ENCODE assay signal across 20 cellular contexts in the genomic region with DNA sequence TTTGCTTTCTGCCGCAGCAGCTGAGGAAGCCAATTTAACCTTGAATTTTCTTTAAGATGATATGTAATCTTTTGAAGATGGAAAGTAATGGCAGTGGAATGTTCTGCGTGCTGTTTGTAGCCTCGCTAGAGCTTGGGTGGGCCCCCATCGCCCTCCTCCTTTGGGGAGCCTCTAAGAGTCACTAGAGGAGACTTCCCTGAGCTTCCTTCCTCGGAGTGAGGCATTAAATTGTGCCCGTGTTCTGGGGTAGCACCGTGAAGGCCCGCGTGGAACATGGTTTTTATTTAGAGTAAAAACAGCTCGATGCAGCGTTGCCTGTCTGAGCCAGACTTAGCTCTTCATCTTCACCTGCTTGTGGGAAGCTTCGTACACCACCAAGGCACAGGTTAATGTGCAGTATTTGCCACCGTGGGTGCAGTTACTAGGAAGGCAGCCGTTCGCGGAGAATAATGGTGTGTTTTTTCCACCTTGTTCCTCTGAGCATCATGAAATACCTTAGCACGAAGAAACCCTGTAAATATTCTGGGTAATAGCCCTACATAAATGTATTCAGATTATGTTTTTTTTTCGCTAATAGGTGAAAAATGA. TPM values are rescaled to one million over a fixed set of nuclear protein-coding genes. Genes with fewer than 3 reads are reported as not detected.
A peak's percentile ranks its signal among the peaks of the same experiment; 100 is the strongest.
DNase-seq lines count a peak whose midpoint lies in the region; ATAC-seq, FAIRE-seq and TF ChIP-seq lines count a peak whose summit lies in the region.
"Had no signal": no experiment of that assay in that cellular context is flagged by ENCODE, and none has a peak within 500 bp of the region (broad histone marks: within the 10 kb centered on the region; RNA-seq: fewer than 3 reads in every experiment).

No MANE protein-coding gene starts in this region.

- no peak overlapping the region for H2BK12ac ChIP-seq in H1 (ENCODE audit: low read depth, low read length)

- no peak overlapping the region for H3K9ac ChIP-seq in BLaER1
- no peak overlapping the region for H3K9ac ChIP-seq in H1 (replicated peaks in 1 of 4; ENCODE audit: extremely low read depth in 1 of 4, low read depth in 3 of 4, low read length in 3 of 4)

- H3K36me3 Mint-ChIP-seq in CD4-positive, CD25-positive, alpha-beta regulatory T cell = peaks cover 36% of the 10 kb centered on the region
- H3K36me3 Mint-ChIP-seq in activated CD8-positive, alpha-beta T cell treated with anti-CD3 and anti-CD28 coated beads, Interleukin-2, amount 10 ng/mL, durations not matched to agents 7 days and 5 days (ENCODE audit: low read depth) = peaks cover 47% of the 10 kb centered on the region

- no peaks in the 10 kb centered on the region for H3K27me3 Mint-ChIP-seq in CD4-positive, CD25-positive, alpha-beta regulatory T cell
- no peaks in the 10 kb centered on the region for H3K27me3 Mint-ChIP-seq in activated CD8-positive, alpha-beta T cell treated with anti-CD3 and anti-CD28 coated beads, Interleukin-2, amount 10 ng/mL, durations not matched to agents 7 days and 5 days (ENCODE audit: low read depth)

- H3K4me2 ChIP-seq in BLaER1 (peak overlapping the region; percentile 13), H1 (ENCODE audit: insufficient read depth in 1 of 2, low read depth in 2 of 2, low read length in 2 of 2) (no peak overlapping the region)

- H3K79me1 ChIP-seq in H1 (ENCODE audit: low read depth, low read length) = peaks cover 23% of the 10 kb centered on the region

- no peak for TF ChIP-seq CTCF in H1 (IDR thresholded peaks at IDR 0.05; ENCODE audit: control extremely low read depth in 1 of 3, insufficient read depth in 1 of 3, low read depth in 1 of 3, low read length in 3 of 3)

- no peak overlapping the region for H3K14ac ChIP-seq in H1 (ENCODE audit: insufficient read length)

- H2AK5ac ChIP-seq in H1 (ENCODE audit: low read depth, low read length) = no peak overlapping the region

- H4K5ac ChIP-seq in H1 (ENCODE audit: insufficient read length, low read depth, low read length) = no peak overlapping the region

- no peak overlapping the region for H2BK15ac ChIP-seq in H1 (ENCODE audit: low read length)

- H3K4me1 Mint-ChIP-seq in CD4-positive, CD25-positive, alpha-beta regulatory T cell = peaks cover 30 to 96% (median 79%) of the 10 kb centered on the region in 4 donors
- peaks cover 90% of the 10 kb centered on the region for H3K4me1 Mint-ChIP-seq in activated CD8-positive, alpha-beta T cell treated with anti-CD3 and anti-CD28 coated beads, Interleukin-2, amount 10 ng/mL, durations not matched to agents 7 days and 5 days (ENCODE audit: low read depth)

- H2BK20ac ChIP-seq in H1 (ENCODE audit: low read length) = no peak overlapping the region

- H3K79me2 ChIP-seq in H1 (ENCODE audit: control insufficient read depth in 1 of 2, insufficient read depth in 2 of 2, low read length in 2 of 2) = peaks cover 0 to 91% of the 10 kb centered on the region in 2 experiments

- H2AFZ ChIP-seq in H1 (ENCODE audit: low read length) = no peak overlapping the region

- H3K4me3 ChIP-seq in BLaER1 (no peak overlapping the region), H1 (ENCODE audit: extremely low read depth in 1 of 4, insufficient read depth in 2 of 4, low read depth in 3 of 4, low read length in 4 of 4) (no peak overlapping the region)
- H3K4me3 ChIP-seq in CD4-positive, CD25-positive, alpha-beta regulatory T cell (ENCODE audit: low read depth, low read length) = peak overlapping the region; percentile 67
- H3K4me3 ChIP-seq: coronary artery, suprapubic skin had no signal

- H3K36me3 ChIP-seq in BLaER1 (peaks cover 43% of the 10 kb centered on the region), H1 (ENCODE audit: control insufficient read depth in 2 of 4, insufficient read depth in 4 of 4, low read length in 3 of 4) (no peaks in the 10 kb centered on the region)
- H3K36me3 ChIP-seq in CD4-positive, CD25-positive, alpha-beta regulatory T cell (ENCODE audit: control insufficient read depth, insufficient read depth, low read length) = peaks cover 21% of the 10 kb centered on the region
- H3K36me3 ChIP-seq: suprapubic skin had no signal

- TF ChIP-seq RAD21 in H1 (IDR thresholded peaks at IDR 0.05 in 1 of 2, conservative IDR thresholded peaks at IDR 0.05 in 1 of 2; ENCODE audit: low read depth in 2 of 2, low read length in 2 of 2) = no peak

- POLR2A ChIA-PET in activated CD8-positive, alpha-beta T cell treated with anti-CD3 and anti-CD28 coated beads, Interleukin-2, amount 10 ng/mL, durations not matched to agents 7 days and 5 days (lab: Charles Lee) = interaction anchor here (0.8 to 2.3 kb wide), 7 partner anchors 10 to 302 kb away, joined by 3 to 8 read pairs (median 4); no protein-coding TSS in a partner anchor
- POLR2A ChIA-PET in H1 (lab: Charles Lee; ENCODE audit: partially characterized antibody) = interaction anchor here (2.1 kb wide), 1 partner anchor 12 kb away, joined by 5 read pairs; no protein-coding TSS in a partner anchor

- H2BK5ac ChIP-seq in H1 (ENCODE audit: low read depth, low read length) = 0 out of 2 replicates have a peak overlapping the region, but pooled peaks have one; percentile 21

- H3K4ac ChIP-seq in H1 (replicated peaks; ENCODE audit: insufficient read length, low read depth, low read length) = no peak overlapping the region

- H3K4me1 ChIP-seq in BLaER1 (peaks cover 100% of the 10 kb centered on the region), H1 (replicated peaks in 1 of 4; ENCODE audit: control insufficient read depth in 3 of 4, insufficient read depth in 4 of 4, low read length in 3 of 4) (peaks cover 1 to 13% (median 4%) of the 10 kb centered on the region in 4 experiments; a peak in 6 of 7 replicates)
- H3K4me1 ChIP-seq in CD4-positive, CD25-positive, alpha-beta regulatory T cell (ENCODE audit: control insufficient read depth, insufficient read depth, low read length, poor library complexity, severe bottlenecking) = peaks cover 93% of the 10 kb centered on the region

- H3K9me3 ChIP-seq in BLaER1 (no peaks in the 10 kb centered on the region), H1 (ENCODE audit: insufficient read depth in 2 of 2, low read depth in 1 of 2, low read length in 1 of 2) (no peaks in the 10 kb centered on the region)
- no peaks in the 10 kb centered on the region for H3K9me3 ChIP-seq in CD4-positive, CD25-positive, alpha-beta regulatory T cell (ENCODE audit: control insufficient read depth in 2 of 2, low read length in 2 of 2)
- H3K9me3 ChIP-seq: suprapubic skin had no signal

- no peaks in the 10 kb centered on the region; the same call in 1 of the 2 replicates for H3K23me2 ChIP-seq in H1 (ENCODE audit: low read depth, low read length)

- H3K27ac Mint-ChIP-seq in CD4-positive, CD25-positive, alpha-beta regulatory T cell = peak overlapping the region; percentile 90 to 95 (median 95)
- H3K27ac Mint-ChIP-seq in activated CD8-positive, alpha-beta T cell treated with anti-CD3 and anti-CD28 coated beads, Interleukin-2, amount 10 ng/mL, durations not matched to agents 7 days and 5 days = peak overlapping the region; percentile 72
- H3K27ac Mint-ChIP-seq: nephron had no signal

- H3K9me3 Mint-ChIP-seq in CD4-positive, CD25-positive, alpha-beta regulatory T cell = no peaks in the 10 kb centered on the region
- no peaks in the 10 kb centered on the region for H3K9me3 Mint-ChIP-seq in activated CD8-positive, alpha-beta T cell treated with anti-CD3 and anti-CD28 coated beads, Interleukin-2, amount 10 ng/mL, durations not matched to agents 7 days and 5 days (ENCODE audit: insufficient read depth)
- H3K9me3 Mint-ChIP-seq: nephron had no signal

- DNase-seq in CD4-positive, CD25-positive, alpha-beta regulatory T cell = no peak
- DNase-seq in activated CD8-positive, alpha-beta T cell treated with anti-CD3 and anti-CD28 coated beads, Interleukin-2, amount 10 ng/mL, durations not matched to agents 7 days and 5 days = no peak
- DNase-seq in H1 (ENCODE audit: low read depth in 1 of 2, low spot score in 2 of 2) (no peak), islet precursor cell (no peak), NCI-H1105 (lab: John Stamatoyannopoulos, UW) (no peak)
- DNase-seq: Kasumi-1; kidney glomerular epithelial cell; mesenchymal stem cell; NCI-H2171; SIG-M5; stimulated activated CD4-positive, alpha-beta T cell treated with anti-CD3 and anti-CD28 coated beads, Interleukin-4, amount 100 ng/mL, for 1 hour; T1000 had no signal

- TF ChIP-seq EP300 in H1 (IDR thresholded peaks at IDR 0.05; ENCODE audit: borderline replicate concordance in 1 of 2, low read depth in 2 of 2, low read length in 2 of 2) = no peak

- H4K20me1 ChIP-seq in BLaER1 = peaks cover 96% of the 10 kb centered on the region
- H4K20me1 ChIP-seq in H1 (replicated peaks in 1 of 2; ENCODE audit: control insufficient read depth in 1 of 2, insufficient read depth in 2 of 2, low read length in 2 of 2) = peaks cover 8 to 26% of the 10 kb centered on the region in 2 experiments

- H3K27me3 ChIP-seq in BLaER1 (no peaks in the 10 kb centered on the region), H1 (replicated peaks in 1 of 4; ENCODE audit: control insufficient read depth in 3 of 4, extremely low read depth in 1 of 4, insufficient read depth in 3 of 4, low read length in 3 of 4) (no peaks in the 10 kb centered on the region)
- no peaks in the 10 kb centered on the region for H3K27me3 ChIP-seq in CD4-positive, CD25-positive, alpha-beta regulatory T cell (ENCODE audit: control insufficient read depth, insufficient read depth, low read length)
- H3K27me3 ChIP-seq: suprapubic skin had no signal

- 95% methylated on average over 18 of the region's 18 CpGs; no CpG with 5 or more reads in 1 of the 2 experiments for WGBS in H1 (ENCODE audit: extremely low coverage in 1 of 2, insufficient coverage in 1 of 2, insufficient read length in 1 of 2, insufficient replicate concordance in 2 of 2, low coverage in 1 of 2, low lambda C conversion rate in 2 of 2, missing lambda C conversion rate in 1 of 2), 2 experiments

- H3K18ac ChIP-seq in H1 (ENCODE audit: extremely low read depth, low read length) = no peak overlapping the region

- H3K27ac ChIP-seq in BLaER1 = no peak overlapping the region
- peak overlapping the region; percentile 68 for H3K27ac ChIP-seq in CD4-positive, CD25-positive, alpha-beta regulatory T cell (ENCODE audit: insufficient read depth, low read length, poor library complexity, severe bottlenecking)
- no peak overlapping the region for H3K27ac ChIP-seq in H1 (ENCODE audit: low read depth, low read length)
- H3K27ac ChIP-seq: coronary artery, suprapubic skin had no signal

- TF ChIP-seq POLR2A in H1 (IDR thresholded peaks at IDR 0.05; ENCODE audit: control extremely low read depth in 1 of 2, low read depth in 2 of 2, low read length in 2 of 2) = no peak

- CTCF ChIA-PET in activated CD8-positive, alpha-beta T cell treated with anti-CD3 and anti-CD28 coated beads, Interleukin-2, amount 10 ng/mL, durations not matched to agents 7 days and 5 days (lab: Charles Lee) = interaction anchor here (1.0 to 2.8 kb wide), 15 partner anchors 11 to 315 kb away, joined by 3 to 21 read pairs (median 5); no protein-coding TSS in a partner anchor
- CTCF ChIA-PET in H1 (lab: Charles Lee; ENCODE audit: partially characterized antibody) = interaction anchor here (0.7 to 1.9 kb wide), 7 partner anchors 10 to 414 kb away, joined by 3 to 5 read pairs (median 3); no protein-coding TSS in a partner anchor

- peak overlapping the region; percentile 61 to 87 (median 82) for H3K4me3 Mint-ChIP-seq in CD4-positive, CD25-positive, alpha-beta regulatory T cell
- peak overlapping the region; percentile 40 for H3K4me3 Mint-ChIP-seq in activated CD8-positive, alpha-beta T cell treated with anti-CD3 and anti-CD28 coated beads, Interleukin-2, amount 10 ng/mL, durations not matched to agents 7 days and 5 days
- H3K4me3 Mint-ChIP-seq: nephron had no signal

- no peak for ATAC-seq in CD4-positive, CD25-positive, alpha-beta regulatory T cell (ENCODE audit: low read depth in 2 of 2)
- ATAC-seq in activated CD8-positive, alpha-beta T cell treated with anti-CD3 and anti-CD28 coated beads, Interleukin-2, amount 10 ng/mL, durations not matched to agents 7 days and 5 days = no peak
- ATAC-seq in GM19463 (IDR thresholded peaks at IDR 0.05; ENCODE audit: unreplicated experiment) = no peak
- ATAC-seq: activated CD4-positive, CD25-positive, alpha-beta regulatory T cell treated with anti-CD3 and anti-CD28 coated beads, Interleukin-2, amount 50 U/mL, for 24 hours had no signal

- H2BK120ac ChIP-seq in H1 (replicated peaks; ENCODE audit: low read depth, low read length) = no peak overlapping the region

- no peak overlapping the region for H4K91ac ChIP-seq in H1 (replicated peaks; ENCODE audit: insufficient read length, low read length)

- no peak for FAIRE-seq in H1 (lab: Jason Lieb, UNC)
- FAIRE-seq: D721Med, frontal cortex had no signal

- no peak overlapping the region for H3K23ac ChIP-seq in H1 (ENCODE audit: insufficient read length)

- H4K8ac ChIP-seq in H1 (ENCODE audit: extremely low read depth, insufficient read depth, low read length) = no peak overlapping the region

- H3K56ac ChIP-seq in H1 (replicated peaks; ENCODE audit: insufficient read length, low read depth, low read length) = no peak overlapping the region

RNA-seq across cellular contexts. Expression of a gene that starts 38.5 kb away (rescaled TPM):
- 167 TPM for total RNA-seq in CD4-positive, CD25-positive, alpha-beta regulatory T cell
- polyA plus RNA-seq in CD4-positive, CD25-positive, alpha-beta regulatory T cell = 10 to 100 TPM; 44.8 to 62.3 (median 58.6) TPM
- 10 to 100 TPM; 60.7 to 61.3 TPM for total RNA-seq in activated CD8-positive, alpha-beta T cell treated with anti-CD3 and anti-CD28 coated beads, Interleukin-2, amount 10 ng/mL, durations not matched to agents 7 days and 5 days
- 61.7 and 65.7 TPM in 2 replicates for total RNA-seq in H1 (2021; fragmentation: NEBNext Ultra II Directional; extraction: Animal tissue kit (Norgen Biotek cat#: 25700))
- polyA plus RNA-seq in H1 (2011; rRNA removed) = 30.3 and 43.3 TPM in 2 replicates
- polyA plus RNA-seq in H1 (2011; cell fraction: cytosol; rRNA removed) = 53.3 TPM
- 29.7 TPM for polyA plus RNA-seq in H1 (2011; cell fraction: nucleus; rRNA removed)
- 40.0 to 65.8 TPM (median 58.8 TPM) in 4 replicates for polyA plus RNA-seq in H1 (2012, experiment 1 of 2)
- 18.2 TPM for polyA plus RNA-seq in H1 (2012, experiment 2 of 2)
- 47.1 TPM for polyA plus RNA-seq in H1 (2013, experiment 1 of 2)
- 48.3 TPM for polyA plus RNA-seq in H1 (2013, experiment 2 of 2)
- 25.2 and 26.7 TPM in 2 replicates for polyA minus RNA-seq in H1 (2011; rRNA and poly(A)+ RNA removed)
- 20.3 TPM for polyA minus RNA-seq in H1 (2011; cell fraction: cytosol; rRNA and poly(A)+ RNA removed)
- polyA minus RNA-seq in H1 (2011; cell fraction: nucleus; rRNA and poly(A)+ RNA removed) = 18.3 TPM
